In the genomic region with DNA sequence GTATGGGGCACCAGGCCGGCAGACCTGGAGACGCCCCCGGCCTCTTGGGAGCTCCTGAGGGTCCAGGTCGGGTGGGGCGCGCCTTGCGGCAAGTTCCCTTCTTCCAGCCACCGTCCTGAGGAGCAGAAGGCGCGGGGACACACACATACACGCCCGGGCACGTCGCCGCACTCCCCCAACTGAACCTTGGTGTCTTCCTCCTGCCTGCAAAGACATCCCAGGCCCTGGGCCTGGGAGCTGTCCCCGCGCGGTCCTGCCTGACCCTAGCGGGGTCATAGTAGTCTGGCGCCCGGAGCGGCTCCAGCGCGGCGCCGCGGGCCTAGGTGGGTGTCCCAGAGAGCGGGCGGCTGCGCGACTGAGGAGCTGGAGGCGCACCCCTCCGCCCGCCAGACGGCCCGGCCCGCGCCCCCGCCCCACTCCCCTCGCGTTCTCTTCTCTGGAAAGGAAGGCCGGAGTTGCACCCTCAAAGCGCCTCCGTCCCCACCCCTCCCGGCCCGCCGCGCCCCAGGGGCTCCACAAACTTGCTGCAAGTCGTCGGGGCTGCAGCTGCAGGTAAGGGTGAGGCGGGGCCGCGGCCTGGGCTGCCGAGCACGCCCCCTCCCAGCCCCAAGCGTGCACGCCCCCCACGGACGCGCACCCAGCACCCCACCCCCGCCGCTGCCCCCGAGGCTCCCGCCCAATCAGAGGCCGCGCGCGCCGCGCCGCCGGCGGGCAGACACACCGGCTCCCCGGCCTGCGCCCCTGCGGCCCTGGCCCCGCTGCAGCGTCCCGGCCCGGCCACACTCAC, we compare ENCODE assay signal across 10 cellular contexts.
A peak's percentile ranks its signal among the peaks of the same experiment; 100 is the strongest.
DNase-seq lines count a peak whose midpoint lies in the region; ATAC-seq and TF ChIP-seq lines count a peak whose summit lies in the region.
"Had no signal": no experiment of that assay in that cellular context is flagged by ENCODE, and none has a peak within 500 bp of the region (broad histone marks: within the 10 kb centered on the region; RNA-seq: fewer than 3 reads in every experiment).

No MANE protein-coding gene starts in this region.

- H3K27ac ChIP-seq in iPS DF 6.9 (ENCODE audit: low read length) (no peak overlapping the region), spleen (no peak overlapping the region)

- H3K9me3 ChIP-seq in iPS DF 6.9 (ENCODE audit: control insufficient read depth, insufficient read depth, low read length) (no peaks in the 10 kb centered on the region), spleen (no peaks in the 10 kb centered on the region)

- no peak for TF ChIP-seq CTCF in spleen (IDR thresholded peaks at IDR 0.05 in 8 of 11, conservative IDR thresholded peaks at IDR 0.05 in 3 of 11)

- H3K4me3 ChIP-seq in iPS DF 6.9 (ENCODE audit: low read length): peak overlapping the region; percentile 51; the same call in 1 of the 2 replicates
- peak overlapping the region in 6 of 8 donors; percentile 24 to 66 (median 36) for H3K4me3 ChIP-seq in spleen

- no CpG with 5 or more reads among the region's 81 CpGs for WGBS in iPS DF 6.9 (ENCODE audit: insufficient coverage, insufficient read length)
- 7 to 18% (median 10%) methylated on average over 16 to 81 of the region's 81 CpGs for WGBS in spleen, 5 donors

- DNase-seq in NCI-H1105 treated with DMSO at 0.1 percent for 48 hours (lab: John Stamatoyannopoulos, UW): peak; percentile 23
- DNase-seq in NCI-H1105 (lab: John Stamatoyannopoulos, UW): no peak
- peak; percentile 58 for DNase-seq in NCI-H69 (lab: John Stamatoyannopoulos, UW)
- no peak for DNase-seq in iPS DF 6.9 (ENCODE audit: low read depth, low spot score)
- DNase-seq in spleen: no peak
- no peak for DNase-seq in H4 (ENCODE audit: low spot score)
- no peak for DNase-seq in Ammon's horn (ENCODE audit: low spot score)
- DNase-seq: DMS79 treated with DMSO at 0.1 percent for 48 hours; effector memory CD8-positive, alpha-beta T cell had no signal

- H3K36me3 ChIP-seq in iPS DF 6.9 (ENCODE audit: control insufficient read depth, insufficient read depth, low read length) (no peaks in the 10 kb centered on the region), spleen (no peaks in the 10 kb centered on the region)

- intact Hi-C loops in spleen (cut with DNase I; ENCODE audit: low total_unique reads): no loop called here

- no peak for TF ChIP-seq POLR2A in spleen (IDR thresholded peaks at IDR 0.05)

- peaks cover 19% of the 10 kb centered on the region for H3K27me3 ChIP-seq in iPS DF 6.9 (ENCODE audit: control insufficient read depth, insufficient read depth, low read length)
- peaks cover 0 to 94% (median 51%) of the 10 kb centered on the region in 7 donors for H3K27me3 ChIP-seq in spleen (replicated peaks in 1 of 7)

- H3K4me1 ChIP-seq in iPS DF 6.9 (ENCODE audit: control insufficient read depth, insufficient read depth, low read length) (peaks cover 7% of the 10 kb centered on the region; the same call in 1 of the 2 replicates), spleen (peaks cover 0 to 32% (median 22%) of the 10 kb centered on the region in 6 donors)

- no peak for ATAC-seq in HG03196 (IDR thresholded peaks at IDR 0.05; ENCODE audit: unreplicated experiment)
- ATAC-seq: effector memory CD8-positive, alpha-beta T cell had no signal

Comparison
In these comparisons a context has a peak if more than half of its experiments do, and no peak if none do; other contexts are left out.
1. DNase-seq: peak in NCI-H1105 treated with DMSO at 0.1 percent for 48 hours (single experiment) and NCI-H69 (single experiment); none in NCI-H1105 (single experiment), iPS DF 6.9 (single experiment), spleen (single experiment), H4 (single experiment) and Ammon's horn (single experiment).